ENCODE assay signal across 39 cellular contexts in genomic region chr10:21095073-21095472, GRCh38.
"Had no signal": no experiment of that assay in that cellular context is flagged by ENCODE, and none has a peak within 500 bp of the region (broad histone marks: within the 10 kb centered on the region; RNA-seq: fewer than 3 reads in every experiment).

No MANE protein-coding gene starts in this region.

- H3K36me3 ChIP-seq: adrenal gland, brain microvascular endothelial cell, cardiac muscle cell had no signal

- H3K9me3 Mint-ChIP-seq: activated B cell treated with CpG ODN at 0.5 μM for 24 hours; activated CD4-positive, alpha-beta memory T cell treated with anti-CD3 and anti-CD28 coated beads for 36 hours; activated CD4-positive, alpha-beta T cell treated with anti-CD3 and anti-CD28 coated beads, Interleukin-2, amount 10 ng/mL, durations not matched to agents 24 days and 14 days; activated CD8-positive, alpha-beta T cell treated with anti-CD3 and anti-CD28 coated beads for 36 hours; activated naive CD8-positive, alpha-beta T cell treated with anti-CD3 and anti-CD28 coated beads for 36 hours; activated T-cell treated with anti-CD3 and anti-CD28 coated beads, Interleukin-2, amount 50 U/mL, for 72 hours; activated T-helper 1 cell treated with anti-CD3 and anti-CD28 coated beads, Interleukin-12 subunit alpha, Interleukin-12 subunit beta, Interleukin-2, Interleukin-4 antibody, amounts not matched to agents 30 ng/mL and 10 ng/mL and 1 ng/mL, durations not matched to agents 14 hours and 24 hours and 36 hours; activated T-helper 17 cell treated with anti-CD3 and anti-CD28 coated beads, Interleukin-2, amount 50 U/mL, for 72 hours; T-helper 1 cell treated with Interleukin-12 subunit alpha and Interleukin-12 subunit beta and Interleukin-4 antibody, amounts not matched to agents 30 μg/mL and 1 μg/mL, for 36 hours; T-helper 2 cell treated with Interferon-gamma antibody and Interleukin-4, amounts not matched to agents 5 μg/mL and 100 μg/mL, for 36 hours had no signal

- H3K27ac Mint-ChIP-seq: activated B cell treated with CpG ODN at 0.5 μM for 24 hours; activated CD4-positive, alpha-beta memory T cell treated with anti-CD3 and anti-CD28 coated beads for 36 hours; activated CD4-positive, alpha-beta T cell treated with anti-CD3 and anti-CD28 coated beads, Interleukin-2, amount 10 ng/mL, durations not matched to agents 24 days and 14 days; activated CD8-positive, alpha-beta T cell treated with anti-CD3 and anti-CD28 coated beads for 36 hours; activated naive CD4-positive, alpha-beta T cell treated with anti-CD3 and anti-CD28 coated beads for 36 hours; activated naive CD4-positive, alpha-beta T cell treated with anti-CD3 and anti-CD28 coated beads, Interleukin-2, amount 50 U/mL, for 72 hours; activated naive CD8-positive, alpha-beta T cell treated with anti-CD3 and anti-CD28 coated beads for 36 hours; activated T-cell treated with anti-CD3 and anti-CD28 coated beads, Interleukin-2, amount 50 U/mL, for 72 hours; activated T-helper 1 cell treated with anti-CD3 and anti-CD28 coated beads, Interleukin-12 subunit alpha, Interleukin-12 subunit beta, Interleukin-2, Interleukin-4 antibody, amounts not matched to agents 30 ng/mL and 10 ng/mL and 1 ng/mL, durations not matched to agents 14 hours and 24 hours and 36 hours; activated T-helper 17 cell treated with anti-CD3 and anti-CD28 coated beads, Interleukin-2, amount 50 U/mL, for 72 hours; T-helper 1 cell treated with Interleukin-12 subunit alpha and Interleukin-12 subunit beta and Interleukin-4 antibody, amounts not matched to agents 30 μg/mL and 1 μg/mL, for 36 hours; T-helper 2 cell treated with Interferon-gamma antibody and Interleukin-4, amounts not matched to agents 5 μg/mL and 100 μg/mL, for 36 hours had no signal

- ATAC-seq: activated CD8-positive, alpha-beta T cell treated with anti-CD3 and anti-CD28 coated beads for 36 hours; activated naive CD4-positive, alpha-beta T cell treated with anti-CD3 and anti-CD28 coated beads, Interleukin-2, amount 50 U/mL, for 72 hours; activated T-cell treated with anti-CD3 and anti-CD28 coated beads, Interleukin-2, amount 50 U/mL, for 4 hours; activated T-cell treated with anti-CD3 and anti-CD28 coated beads, Interleukin-2, amount 50 U/mL, for 72 hours; activated T-helper 17 cell treated with anti-CD3 and anti-CD28 coated beads, Interleukin-2, amount 50 U/mL, for 72 hours; body of pancreas had no signal

- H3K4me3 ChIP-seq: adrenal gland, body of pancreas, cardiac muscle cell had no signal

- H3K9me3 ChIP-seq: adrenal gland, body of pancreas had no signal

- H3K27me3 Mint-ChIP-seq: activated B cell treated with CpG ODN at 0.5 μM for 24 hours; activated CD4-positive, alpha-beta memory T cell treated with anti-CD3 and anti-CD28 coated beads for 36 hours; activated CD4-positive, alpha-beta T cell treated with anti-CD3 and anti-CD28 coated beads, Interleukin-2, amount 10 ng/mL, durations not matched to agents 24 days and 14 days; activated CD8-positive, alpha-beta T cell treated with anti-CD3 and anti-CD28 coated beads for 36 hours; activated naive CD8-positive, alpha-beta T cell treated with anti-CD3 and anti-CD28 coated beads for 36 hours had no signal

- FAIRE-seq: astrocyte, bronchial epithelial cell, TTC549 had no signal

- H3K4me1 Mint-ChIP-seq: activated B cell treated with CpG ODN at 0.5 μM for 24 hours; activated CD4-positive, alpha-beta T cell treated with anti-CD3 and anti-CD28 coated beads, Interleukin-2, amount 10 ng/mL, durations not matched to agents 24 days and 14 days; activated T-helper 17 cell treated with anti-CD3 and anti-CD28 coated beads, Interleukin-2, amount 50 U/mL, for 72 hours; central memory CD8-positive, alpha-beta T cell had no signal

- H3K4me3 Mint-ChIP-seq: activated B cell treated with CpG ODN at 0.5 μM for 24 hours; activated CD4-positive, alpha-beta memory T cell treated with anti-CD3 and anti-CD28 coated beads for 36 hours; activated CD4-positive, alpha-beta T cell treated with anti-CD3 and anti-CD28 coated beads, Interleukin-2, amount 10 ng/mL, durations not matched to agents 24 days and 14 days; activated CD8-positive, alpha-beta T cell treated with anti-CD3 and anti-CD28 coated beads for 36 hours; activated naive CD4-positive, alpha-beta T cell treated with anti-CD3 and anti-CD28 coated beads for 36 hours; activated naive CD8-positive, alpha-beta T cell treated with anti-CD3 and anti-CD28 coated beads for 36 hours; activated T-cell treated with anti-CD3 and anti-CD28 coated beads, Interleukin-2, amount 50 U/mL, for 4 hours; activated T-cell treated with anti-CD3 and anti-CD28 coated beads, Interleukin-2, amount 50 U/mL, for 72 hours; activated T-helper 1 cell treated with anti-CD3 and anti-CD28 coated beads, Interleukin-12 subunit alpha, Interleukin-12 subunit beta, Interleukin-2, Interleukin-4 antibody, amounts not matched to agents 30 ng/mL and 10 ng/mL and 1 ng/mL, durations not matched to agents 14 hours and 24 hours and 36 hours; activated T-helper 17 cell treated with anti-CD3 and anti-CD28 coated beads, Interleukin-2, amount 50 U/mL, for 72 hours; central memory CD8-positive, alpha-beta T cell; T-helper 1 cell treated with Interleukin-12 subunit alpha and Interleukin-12 subunit beta and Interleukin-4 antibody, amounts not matched to agents 30 μg/mL and 1 μg/mL, for 36 hours; T-helper 2 cell treated with Interferon-gamma antibody and Interleukin-4, amounts not matched to agents 5 μg/mL and 100 μg/mL, for 36 hours had no signal

- H3K36me3 Mint-ChIP-seq: activated CD4-positive, alpha-beta memory T cell treated with anti-CD3 and anti-CD28 coated beads for 36 hours; activated naive CD4-positive, alpha-beta T cell treated with anti-CD3 and anti-CD28 coated beads, Interleukin-2, amount 50 U/mL, for 72 hours; activated naive CD8-positive, alpha-beta T cell treated with anti-CD3 and anti-CD28 coated beads for 36 hours had no signal

- DNase-seq: activated B cell treated with CpG ODN at 0.5 μM for 24 hours; activated CD4-positive, alpha-beta memory T cell treated with anti-CD3 and anti-CD28 coated beads for 36 hours; activated CD4-positive, alpha-beta T cell treated with anti-CD3 and anti-CD28 coated beads for 4 hours; activated CD4-positive, alpha-beta T cell treated with anti-CD3 and anti-CD28 coated beads, Interleukin-2, amount 10 ng/mL, durations not matched to agents 24 days and 14 days; activated CD4-positive, alpha-beta T cell treated with anti-CD3 and anti-CD28 coated beads, Interleukin-2, amount 50 U/mL, for 1 hour; activated CD4-positive, alpha-beta T cell treated with anti-CD3 and anti-CD28 coated beads, Interleukin-2, amount 50 U/mL, for 4 hours; activated CD4-positive, CD25-positive, alpha-beta regulatory T cell treated with anti-CD3 and anti-CD28 coated beads, Interleukin-2, amount 50 U/mL, for 72 hours; activated CD8-positive, alpha-beta memory T cell treated with anti-CD3 and anti-CD28 coated beads, Interleukin-2, amount 50 U/mL, for 4 hours; activated CD8-positive, alpha-beta T cell treated with anti-CD3 and anti-CD28 coated beads for 36 hours; activated effector memory CD4-positive, alpha-beta T cell treated with anti-CD3 and anti-CD28 coated beads, Interleukin-2, amount 50 U/mL, for 16 hours; activated gamma-delta T cell treated with Interleukin-2 at 50 U/mL for 16 hours; activated naive CD4-positive, alpha-beta T cell; activated naive CD4-positive, alpha-beta T cell treated with anti-CD3 and anti-CD28 coated beads for 36 hours; activated naive CD4-positive, alpha-beta T cell treated with anti-CD3 and anti-CD28 coated beads, Interleukin-2, amount 50 U/mL, for 16 hours; activated naive CD8-positive, alpha-beta T cell treated with anti-CD3 and anti-CD28 coated beads for 36 hours; activated T-cell treated with anti-CD3 and anti-CD28 coated beads for 4 hours; activated T-cell treated with anti-CD3 and anti-CD28 coated beads, Interleukin-2, amount 50 U/mL, for 1 hour; activated T-cell treated with anti-CD3 and anti-CD28 coated beads, Interleukin-2, amount 50 U/mL, for 4 hours; activated T-cell treated with anti-CD3 and anti-CD28 coated beads, Interleukin-2, amount 50 U/mL, for 72 hours; adrenal gland; amniotic stem cell; aorta; body of pancreas; brain microvascular endothelial cell; caudate nucleus; cerebellar nuclear complex; T-helper 2 cell; T-helper 9 cell had no signal

- H3K27me3 ChIP-seq: adrenal gland, body of pancreas, brain microvascular endothelial cell, cardiac muscle cell had no signal

- H3K27ac ChIP-seq: adrenal gland, body of pancreas, brain microvascular endothelial cell, cardiac muscle cell, VCaP had no signal
